In genomic region chr7:37311282-37311868, GRCh38 we compare ENCODE assay signal across 9 cellular contexts.
DNase-seq lines count a peak whose midpoint lies in the region; ATAC-seq and TF ChIP-seq lines count a peak whose summit lies in the region.
"Had no signal": no experiment of that assay in that cellular context is flagged by ENCODE, and none has a peak within 500 bp of the region (broad histone marks: within the 10 kb centered on the region; RNA-seq: fewer than 3 reads in every experiment).

No MANE protein-coding gene starts in this region.

- ATAC-seq in Right ventricle myocardium inferior: peak; percentile 57
- ATAC-seq: HCT116 had no signal

- H3K36me3 ChIP-seq in left ventricle myocardium inferior: peaks cover 10% of the 10 kb centered on the region

- H3K27ac ChIP-seq in left ventricle myocardium inferior (replicated peaks): no peak overlapping the region
- peak overlapping the region; percentile 17 for H3K27ac ChIP-seq in temporal lobe (ENCODE audit: low read depth, low read length)

- H3K4me1 ChIP-seq in left ventricle myocardium inferior: peaks cover 23% of the 10 kb centered on the region

- intact Hi-C loops in Right ventricle myocardium inferior (cut with DNase I) (no loop called here), left ventricle myocardium inferior (cut with micrococcal nuclease) (no loop called here)

- H3K4me3 ChIP-seq in left ventricle myocardium inferior: no peak overlapping the region

- H3K9me3 ChIP-seq in left ventricle myocardium inferior (replicated peaks): no peaks in the 10 kb centered on the region

- TF ChIP-seq CTCF in left ventricle myocardium inferior (IDR thresholded peaks at IDR 0.05; ENCODE audit: borderline replicate concordance): no peak

- H3K27me3 ChIP-seq in left ventricle myocardium inferior (ENCODE audit: low read depth): no peaks in the 10 kb centered on the region

- DNase-seq in Right ventricle myocardium inferior (ENCODE audit: missing footprints) (peak; percentile 69), left ventricle myocardium inferior (no peak), left kidney (ENCODE audit: low read depth, low spot score) (peak; percentile 20), NOMO-1 (lab: John Stamatoyannopoulos, UW; ENCODE audit: unreplicated experiment in 2 of 2) (no peak), NCI-H2171 treated with DMSO at 0.1 percent for 48 hours (lab: John Stamatoyannopoulos, UW) (no peak), cerebellar nuclear complex (lab: John Stamatoyannopoulos, UW) (no peak)
- DNase-seq in activated T-cell treated with anti-CD3 and anti-CD28 coated beads, Interleukin-2, amount 50 U/mL, for 48 hours: peak; percentile 39 to 44

Comparison
In these comparisons a context has a peak if more than half of its experiments do, and no peak if none do; other contexts are left out.
1. DNase-seq: peak in Right ventricle myocardium inferior (single experiment), activated T-cell treated with anti-CD3 and anti-CD28 coated beads, Interleukin-2, amount 50 U/mL, for 48 hours (2 of 2) and left kidney (single experiment); none in left ventricle myocardium inferior (single experiment), NOMO-1 (0 of 2), NCI-H2171 treated with DMSO at 0.1 percent for 48 hours (single experiment) and cerebellar nuclear complex (0 of 2).